10 cellular contexts compared by ENCODE assay signal in the genomic region with DNA sequence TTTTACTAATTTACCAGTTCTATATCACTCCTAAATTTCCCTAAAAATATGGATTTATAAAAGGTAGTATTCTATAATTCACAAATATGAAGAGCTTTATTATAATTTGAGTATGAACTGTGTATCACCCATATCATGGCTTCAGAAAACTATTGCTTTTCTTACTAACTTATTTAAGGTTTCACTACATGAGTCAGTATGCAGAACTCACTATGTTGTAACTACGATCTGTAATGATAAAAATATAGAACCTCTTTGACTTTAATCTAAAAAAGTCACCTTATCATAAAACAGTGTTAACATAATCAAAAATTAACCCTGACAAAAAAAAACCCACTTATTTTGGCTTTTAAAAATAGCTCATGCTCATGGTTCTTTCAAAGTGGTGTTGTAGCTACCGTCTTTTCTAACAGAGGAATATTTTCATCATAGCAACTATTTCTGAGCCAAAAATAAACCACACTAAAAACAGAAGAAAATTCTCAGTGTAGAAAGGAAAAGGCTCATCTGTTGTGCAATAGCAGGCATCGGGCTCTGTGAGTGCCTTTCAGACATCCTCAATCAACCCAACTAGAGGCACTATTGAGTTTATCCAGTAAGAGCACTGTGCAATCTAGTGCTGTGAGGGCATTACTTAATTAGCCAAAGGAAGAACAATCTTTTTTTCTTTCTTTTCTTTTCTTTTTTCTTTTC. TPM values are rescaled to one million over a fixed set of nuclear protein-coding genes. Genes with fewer than 3 reads are reported as not detected.
DNase-seq lines count a peak whose midpoint lies in the region; ATAC-seq lines count a peak whose summit lies in the region.
"Had no signal": no experiment of that assay in that cellular context is flagged by ENCODE, and none has a peak within 500 bp of the region (broad histone marks: within the 10 kb centered on the region; RNA-seq: fewer than 3 reads in every experiment).

No MANE protein-coding gene starts in this region.

- no peak overlapping the region for H3K4me3 Mint-ChIP-seq in naive thymus-derived CD8-positive, alpha-beta T cell

- peak; percentile 77 to 84 for ATAC-seq in naive thymus-derived CD8-positive, alpha-beta T cell
- no peak for ATAC-seq in HG03045 (IDR thresholded peaks at IDR 0.05; ENCODE audit: unreplicated experiment)
- ATAC-seq in HG03280 (IDR thresholded peaks at IDR 0.05; ENCODE audit: unreplicated experiment): no peak

- peaks cover 3 to 20% (median 11%) of the 10 kb centered on the region in 4 donors for H3K4me1 Mint-ChIP-seq in naive thymus-derived CD8-positive, alpha-beta T cell

- POLR2A ChIA-PET in naive thymus-derived CD8-positive, alpha-beta T cell (lab: Charles Lee): interaction anchor here (1.0 to 1.3 kb wide), 2 partner anchors 36 to 55 kb away, joined by 3 to 4 read pairs; no protein-coding TSS in a partner anchor

- H3K27ac Mint-ChIP-seq in naive thymus-derived CD8-positive, alpha-beta T cell: peak overlapping the region in 2 of 10 donors; percentile 32 to 92

- in situ Hi-C loops in T47D (cut with HindIII; ENCODE audit: low pct_unique_long_range_greater_than_20kb, low sequenced_read_pairs): no loop called here

- no peaks in the 10 kb centered on the region for H3K36me3 Mint-ChIP-seq in naive thymus-derived CD8-positive, alpha-beta T cell

- no peaks in the 10 kb centered on the region for H3K9me3 Mint-ChIP-seq in naive thymus-derived CD8-positive, alpha-beta T cell

- DNase-seq in DMS153 treated with DMSO at 0.1 percent for 48 hours (lab: John Stamatoyannopoulos, UW; ENCODE audit: unreplicated experiment) (peak; percentile 1), DMS153 (lab: John Stamatoyannopoulos, UW) (no peak), Kasumi-1 (lab: John Stamatoyannopoulos, UW) (peak; percentile 89), T47D (ENCODE audit: low read depth in 1 of 2, low spot score in 1 of 2) (peak; percentile 18 to 65), dermis blood vessel endothelial cell (no peak)
- DNase-seq in naive thymus-derived CD8-positive, alpha-beta T cell: peak in 2 of 10 donors; percentile 12 to 20
- DNase-seq: activated effector memory CD4-positive, alpha-beta T cell treated with Interleukin-2 at 50 U/mL for 16 hours; NCI-H748 treated with DMSO at 0.1 percent for 48 hours had no signal

- H3K27me3 Mint-ChIP-seq in naive thymus-derived CD8-positive, alpha-beta T cell: peaks cover 0 to 4% (median 0%) of the 10 kb centered on the region in 5 donors

RNA-seq across cellular contexts. Expression of gene ITGAM, which starts 42.1 kb away (rescaled TPM):
- 1 to 10 TPM; 1.5 to 1.8 TPM for total RNA-seq in naive thymus-derived CD8-positive, alpha-beta T cell
- polyA plus RNA-seq in naive thymus-derived CD8-positive, alpha-beta T cell: 1 to 10 TPM in 1 of 3 donors, under 1 TPM in 2; 0.21 to 6.5 (median 0.77) TPM
- total RNA-seq in dermis blood vessel endothelial cell: 0.34 TPM in 1 of 2 replicates, not detected in the other

RNA-seq across cellular contexts. Expression of gene ITGAX, which starts 53.1 kb away (rescaled TPM):
- under 1 TPM; 0.80 to 0.88 TPM for total RNA-seq in naive thymus-derived CD8-positive, alpha-beta T cell
- polyA plus RNA-seq in naive thymus-derived CD8-positive, alpha-beta T cell: 1 to 10 TPM in 1 of 3 donors, under 1 TPM in 2; 0.03 to 1.1 (median 0.06) TPM
- total RNA-seq in dermis blood vessel endothelial cell: 0.14 and 0.34 TPM in 2 replicates

Comparison
In these comparisons a context has a peak if more than half of its experiments do, and no peak if none do; other contexts are left out.
1. DNase-seq: peak in DMS153 treated with DMSO at 0.1 percent for 48 hours (single experiment), Kasumi-1 (2 of 2) and T47D (2 of 2); none in DMS153 (single experiment) and dermis blood vessel endothelial cell (single experiment).
2. ATAC-seq: peak in naive thymus-derived CD8-positive, alpha-beta T cell (2 of 2); none in HG03045 (single experiment) and HG03280 (single experiment).